ENCODE assay signal across 1 cellular context in genomic region chr16:2042171-2042570, GRCh38.
TF ChIP-seq lines count a peak whose summit lies in the region.

No MANE protein-coding gene starts in this region.

TF ChIP-seq in K562, 482 proteins besides CTCF, POLR2A, EP300 and RAD21:
- TF ChIP-seq ARID2 (IDR thresholded peaks at IDR 0.05) = no peak
- no peak for TF ChIP-seq ZNF274 (IDR thresholded peaks at IDR 0.05; ENCODE audit: borderline replicate concordance, low read depth, low read length)
- TF ChIP-seq VEZF1 (CRISPR knock-in tag; IDR thresholded peaks at IDR 0.05) = no peak
- TF ChIP-seq MLLT1 (IDR thresholded peaks at IDR 0.05) = no peak
- TF ChIP-seq ILK (tag; IDR thresholded peaks at IDR 0.05; ENCODE audit: borderline replicate concordance, low read depth) = no peak
- TF ChIP-seq HES1 (IDR thresholded peaks at IDR 0.05; ENCODE audit: low read depth) = no peak
- TF ChIP-seq POLR2G (IDR thresholded peaks at IDR 0.05; ENCODE audit: low read depth, low read length) = 0 out of 2 replicates have a peak, but pooled peaks have one; percentile 41
